ENCODE assay signal across 23 cellular contexts in the genomic region with DNA sequence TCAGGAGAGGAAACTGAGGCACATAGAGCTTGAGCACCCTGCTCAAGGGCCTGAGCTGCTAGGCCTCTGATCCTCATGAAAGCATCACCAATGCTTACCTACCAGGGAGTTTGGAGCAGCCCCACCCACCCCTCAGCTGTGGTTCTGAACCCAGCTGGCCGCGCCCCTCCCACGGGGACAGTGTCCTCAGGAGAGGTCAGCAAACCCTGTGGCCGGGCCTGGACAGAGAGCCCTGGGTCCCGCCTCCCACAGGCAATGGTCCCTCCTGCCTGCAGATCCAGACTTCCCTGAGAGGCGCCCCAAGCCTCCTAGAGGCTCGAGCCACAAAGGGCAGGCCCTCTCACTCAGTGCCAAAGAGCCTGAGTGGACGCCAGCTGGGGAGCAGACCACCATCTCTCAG.
DNase-seq lines count a peak whose midpoint lies in the region; ATAC-seq and TF ChIP-seq lines count a peak whose summit lies in the region.
"Had no signal": no experiment of that assay in that cellular context is flagged by ENCODE, and none has a peak within 500 bp of the region (broad histone marks: within the 10 kb centered on the region; RNA-seq: fewer than 3 reads in every experiment).

No MANE protein-coding gene starts in this region.

- peaks cover 98% of the 10 kb centered on the region for H4K20me1 ChIP-seq in BLaER1
- peaks cover 25 to 95% (median 78%) of the 10 kb centered on the region in 11 experiments; a peak in 21 of 22 replicates for H4K20me1 ChIP-seq in BLaER1 treated with 17β-estradiol and CSF1 and Interleukin-3, amounts not matched to agents 10 nM and 100 nM

- H3K36me3 ChIP-seq in right atrium auricular region (no peaks in the 10 kb centered on the region), BLaER1 (peaks cover 80% of the 10 kb centered on the region), neuronal stem cell (replicated peaks in 1 of 2; ENCODE audit: control insufficient read depth in 2 of 2, insufficient read depth in 2 of 2, low read length in 2 of 2) (no peaks in the 10 kb centered on the region), mesendoderm (ENCODE audit: control insufficient read depth, insufficient read depth, low read length) (no peaks in the 10 kb centered on the region)
- H3K36me3 ChIP-seq in BLaER1 treated with 17β-estradiol and CSF1 and Interleukin-3, amounts not matched to agents 10 nM and 100 nM: peaks cover 0 to 50% (median 20%) of the 10 kb centered on the region in 11 experiments; a peak in 18 of 22 replicates
- H3K36me3 ChIP-seq: BE2C had no signal

- H3K9me3 ChIP-seq in right cardiac atrium (ENCODE audit: control insufficient read depth, low read length): no peaks in the 10 kb centered on the region
- H3K9me3 ChIP-seq in right atrium auricular region: no peaks in the 10 kb centered on the region
- no peaks in the 10 kb centered on the region for H3K9me3 ChIP-seq in BLaER1
- H3K9me3 ChIP-seq in BLaER1 treated with 17β-estradiol and CSF1 and Interleukin-3, amounts not matched to agents 10 nM and 100 nM (replicated peaks in 1 of 11): peaks cover 0 to 7% (median 0%) of the 10 kb centered on the region in 11 experiments; a peak in 3 of 22 replicates
- H3K9me3 ChIP-seq in neuronal stem cell (replicated peaks in 1 of 2; ENCODE audit: control insufficient read depth in 2 of 2, insufficient read depth in 1 of 2, low read depth in 1 of 2, low read length in 2 of 2): peaks cover 0 to 3% of the 10 kb centered on the region in 2 donors
- H3K9me3 ChIP-seq: BE2C had no signal

- peak; percentile 8 to 43 (median 31) for DNase-seq in right cardiac atrium
- DNase-seq in right atrium auricular region (ENCODE audit: low spot score): no peak
- DNase-seq in neuronal stem cell (ENCODE audit: low spot score): no peak
- no peak for DNase-seq in NK-92 treated with Interleukin-12 subunit alpha and Interleukin-12 subunit beta, amount 100 ng/mL, for 24 hours (lab: John Stamatoyannopoulos, UW)
- no peak for DNase-seq in effector CD4-positive, alpha-beta T cell
- no peak for DNase-seq in mesendoderm
- DNase-seq: 8988T; ACHN; BE2C; CD4-positive, alpha-beta memory T cell; CD4-positive, CD25-positive, alpha-beta regulatory T cell; CD8-positive, alpha-beta memory T cell; COR-L47; DMS 273 treated with DMSO at 0.1 percent for 48 hours; DMS153; DMS53; DMS79; DND-41; EL; GDM1 had no signal

- no peak for ATAC-seq in right cardiac atrium
- ATAC-seq: GM12878 had no signal

- peaks cover 1% of the 10 kb centered on the region for H3K79me1 ChIP-seq in neuronal stem cell (ENCODE audit: low read depth, low read length)
- no peaks in the 10 kb centered on the region for H3K79me1 ChIP-seq in mesendoderm (ENCODE audit: low read length)

- H3K56ac ChIP-seq in mesendoderm (ENCODE audit: low read length): no peak overlapping the region

- H2BK5ac ChIP-seq in neuronal stem cell (ENCODE audit: low read length) (no peak overlapping the region), mesendoderm (ENCODE audit: low read length) (no peak overlapping the region)

- WGBS in right cardiac atrium: 73% methylated on average over 8 of the region's 8 CpGs
- no CpG with 5 or more reads among the region's 8 CpGs for WGBS in neuronal stem cell (ENCODE audit: extremely low coverage in 2 of 2, insufficient read length in 2 of 2, insufficient replicate concordance in 1 of 2), 2 donors
- WGBS in mesendoderm (ENCODE audit: extremely low coverage, insufficient coverage, low lambda C conversion rate): no CpG with 5 or more reads among the region's 8 CpGs

- H3K4me2 ChIP-seq in BLaER1 (peak overlapping the region; percentile 62; the same call in 1 of the 2 replicates), neuronal stem cell (ENCODE audit: insufficient read depth, low read length, poor library complexity, severe bottlenecking) (peak overlapping the region; percentile 2), mesendoderm (ENCODE audit: low read length) (no peak overlapping the region)
- H3K4me2 ChIP-seq in BLaER1 treated with 17β-estradiol and CSF1 and Interleukin-3, amounts not matched to agents 10 nM and 100 nM: peak overlapping the region in 8 of 11 experiments; percentile 20 to 71 (median 62); a peak in 8 of 22 replicates

- H4K8ac ChIP-seq in neuronal stem cell (ENCODE audit: low read depth, low read length): no peak overlapping the region
- no peak overlapping the region for H4K8ac ChIP-seq in mesendoderm (ENCODE audit: low read depth, low read length)

- peak overlapping the region; percentile 55 for H3K23ac ChIP-seq in neuronal stem cell (ENCODE audit: low read depth, low read length, poor library complexity)
- no peak overlapping the region for H3K23ac ChIP-seq in mesendoderm (ENCODE audit: low read length)

- intact Hi-C loops in right cardiac atrium (cut with DNase I): no loop called here

- no peak overlapping the region for H4K91ac ChIP-seq in neuronal stem cell (ENCODE audit: low read depth, low read length, poor library complexity)

- H2BK12ac ChIP-seq in neuronal stem cell (ENCODE audit: low read length): no peak overlapping the region

- no peaks in the 10 kb centered on the region for H3K4me1 ChIP-seq in right cardiac atrium (ENCODE audit: control insufficient read depth, insufficient read depth, low read length)
- no peaks in the 10 kb centered on the region for H3K4me1 ChIP-seq in right atrium auricular region
- peaks cover 56% of the 10 kb centered on the region for H3K4me1 ChIP-seq in BLaER1
- H3K4me1 ChIP-seq in BLaER1 treated with 17β-estradiol and CSF1 and Interleukin-3, amounts not matched to agents 10 nM and 100 nM: peaks cover 0 to 51% (median 33%) of the 10 kb centered on the region in 10 experiments; a peak in 15 of 20 replicates
- peaks cover 0 to 1% of the 10 kb centered on the region in 2 donors for H3K4me1 ChIP-seq in neuronal stem cell (ENCODE audit: control insufficient read depth in 2 of 2, insufficient read depth in 1 of 2, low read depth in 1 of 2, low read length in 2 of 2)
- no peaks in the 10 kb centered on the region for H3K4me1 ChIP-seq in mesendoderm (ENCODE audit: control insufficient read depth, low read depth, low read length)
- H3K4me1 ChIP-seq: BE2C had no signal

- peak overlapping the region; percentile 37 for H3K4ac ChIP-seq in neuronal stem cell (ENCODE audit: low read length)
- no peak overlapping the region for H3K4ac ChIP-seq in mesendoderm (ENCODE audit: low read depth, low read length)

- H3K27ac ChIP-seq in right cardiac atrium (ENCODE audit: low read length) (no peak overlapping the region), right atrium auricular region (no peak overlapping the region), BLaER1 (no peak overlapping the region), neuronal stem cell (replicated peaks; ENCODE audit: low read length) (no peak overlapping the region), mesendoderm (ENCODE audit: low read depth, low read length) (no peak overlapping the region)
- H3K27ac ChIP-seq in BLaER1 treated with 17β-estradiol and CSF1 and Interleukin-3, amounts not matched to agents 10 nM and 100 nM: no peak overlapping the region

- no peak overlapping the region for H3K18ac ChIP-seq in neuronal stem cell (ENCODE audit: low read length)
- no peak overlapping the region for H3K18ac ChIP-seq in mesendoderm (ENCODE audit: low read length)

- no peak for TF ChIP-seq CTCF in right atrium auricular region (IDR thresholded peaks at IDR 0.05)

- H3K14ac ChIP-seq in neuronal stem cell (ENCODE audit: low read length): peak overlapping the region; percentile 71

- no peak overlapping the region for H4K5ac ChIP-seq in mesendoderm (ENCODE audit: low read length)

- H2BK15ac ChIP-seq in neuronal stem cell (ENCODE audit: low read length): peak overlapping the region; percentile 49
- no peak overlapping the region for H2BK15ac ChIP-seq in mesendoderm (replicated peaks; ENCODE audit: low read depth)

- H2BK120ac ChIP-seq in neuronal stem cell (ENCODE audit: low read depth, low read length): no peak overlapping the region
- no peak overlapping the region for H2BK120ac ChIP-seq in mesendoderm (ENCODE audit: low read depth, low read length)

- H3K4me3 ChIP-seq in right cardiac atrium (ENCODE audit: low read length): no peak overlapping the region
- no peak overlapping the region for H3K4me3 ChIP-seq in right atrium auricular region
- no peak overlapping the region for H3K4me3 ChIP-seq in BLaER1
- H3K4me3 ChIP-seq in BLaER1 treated with 17β-estradiol and CSF1 and Interleukin-3, amounts not matched to agents 10 nM and 100 nM: no peak overlapping the region
- no peak overlapping the region for H3K4me3 ChIP-seq in neuronal stem cell (ENCODE audit: low read length in 2 of 2)
- no peak overlapping the region for H3K4me3 ChIP-seq in mesendoderm (ENCODE audit: low read length)
- H3K4me3 ChIP-seq: GM12878 had no signal

- H3K27me3 ChIP-seq in right cardiac atrium (ENCODE audit: control insufficient read depth, insufficient read depth) (no peaks in the 10 kb centered on the region), right atrium auricular region (no peaks in the 10 kb centered on the region), BLaER1 (no peaks in the 10 kb centered on the region), neuronal stem cell (ENCODE audit: control insufficient read depth in 3 of 3, insufficient read depth in 3 of 3, low read depth in 1 of 3, low read length in 3 of 3) (peaks cover 0 to 2% (median 0%) of the 10 kb centered on the region in 3 experiments), mesendoderm (ENCODE audit: insufficient read depth, low read length, poor library complexity) (no peaks in the 10 kb centered on the region)
- no peaks in the 10 kb centered on the region for H3K27me3 ChIP-seq in BLaER1 treated with 17β-estradiol and CSF1 and Interleukin-3, amounts not matched to agents 10 nM and 100 nM
- H3K27me3 ChIP-seq: BE2C had no signal

- peak overlapping the region; percentile 75 for H2AK5ac ChIP-seq in neuronal stem cell (ENCODE audit: low read depth, low read length)
- no peak overlapping the region for H2AK5ac ChIP-seq in mesendoderm (ENCODE audit: low read length)

- H3K79me2 ChIP-seq in mesendoderm (ENCODE audit: control insufficient read depth, insufficient read depth, low read length): no peaks in the 10 kb centered on the region

- H3K9ac ChIP-seq in BLaER1 (no peak overlapping the region), neuronal stem cell (ENCODE audit: low read depth, low read length, poor library complexity) (no peak overlapping the region), mesendoderm (ENCODE audit: low read length) (no peak overlapping the region)
- peak overlapping the region in 2 of 11 experiments; percentile 7 to 50; a peak in 2 of 22 replicates for H3K9ac ChIP-seq in BLaER1 treated with 17β-estradiol and CSF1 and Interleukin-3, amounts not matched to agents 10 nM and 100 nM

- no peak overlapping the region for H2AFZ ChIP-seq in neuronal stem cell (ENCODE audit: low read length)

Comparison
In these comparisons a context has a peak if more than half of its experiments do, and no peak if none do; other contexts are left out.
1. DNase-seq: peak in right cardiac atrium (3 of 3); none in right atrium auricular region (single experiment), neuronal stem cell (single experiment), NK-92 treated with Interleukin-12 subunit alpha and Interleukin-12 subunit beta, amount 100 ng/mL, for 24 hours (single experiment), effector CD4-positive, alpha-beta T cell (single experiment) and mesendoderm (single experiment).